Comparison of ENCODE assay signal across 28 cellular contexts in the genomic region with DNA sequence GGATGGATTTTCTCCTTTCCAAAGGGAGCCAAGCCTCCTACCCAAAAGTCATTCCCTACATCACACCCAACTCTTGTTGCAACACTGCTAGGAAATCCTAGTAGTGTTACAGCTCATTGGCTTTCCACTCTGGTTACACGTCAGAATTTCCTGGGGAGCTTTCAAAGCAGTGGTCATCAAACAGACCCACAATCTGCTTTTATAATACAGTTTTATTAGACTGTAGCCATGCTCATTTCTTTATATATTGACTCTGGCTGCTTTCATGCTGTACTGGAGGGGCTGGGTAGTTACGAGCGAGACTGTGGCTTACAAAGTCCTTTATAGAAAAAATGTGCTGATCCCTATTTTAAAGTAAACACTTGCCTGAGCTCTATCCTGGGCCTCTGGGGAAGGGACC. TPM values are rescaled to one million over a fixed set of nuclear protein-coding genes. Genes with fewer than 3 reads are reported as not detected.
"Had no signal": no experiment of that assay in that cellular context is flagged by ENCODE, and none has a peak within 500 bp of the region (broad histone marks: within the 10 kb centered on the region; RNA-seq: fewer than 3 reads in every experiment).

No MANE protein-coding gene starts in this region.

- H3K27ac Mint-ChIP-seq: activated CD4-positive, alpha-beta memory T cell treated with anti-CD3 and anti-CD28 coated beads for 36 hours; activated CD4-positive, alpha-beta T cell treated with anti-CD3 and anti-CD28 coated beads for 36 hours; activated CD4-positive, alpha-beta T cell treated with anti-CD3 and anti-CD28 coated beads, Interleukin-2, amount 10 ng/mL, durations not matched to agents 24 days and 14 days; activated CD8-positive, alpha-beta memory T cell treated with anti-CD3 and anti-CD28 coated beads, Interleukin-2, amount 10 ng/mL, durations not matched to agents 7 days and 5 days; activated CD8-positive, alpha-beta T cell treated with anti-CD3 and anti-CD28 coated beads, Interleukin-2, amount 10 ng/mL, durations not matched to agents 7 days and 5 days; activated naive CD4-positive, alpha-beta T cell treated with anti-CD3 and anti-CD28 coated beads, Interleukin-2, amount 10 ng/mL, durations not matched to agents 7 days and 5 days; activated naive CD8-positive, alpha-beta T cell treated with anti-CD3 and anti-CD28 coated beads, Interleukin-2, amount 10 ng/mL, durations not matched to agents 7 days and 5 days; activated T-helper 1 cell treated with anti-CD3 and anti-CD28 coated beads, Interleukin-12 subunit alpha, Interleukin-12 subunit beta, Interleukin-2, Interleukin-4 antibody, amounts not matched to agents 30 ng/mL and 10 ng/mL and 1 ng/mL, durations not matched to agents 14 hours and 24 hours and 36 hours; brain had no signal

- H3K27me3 ChIP-seq: ascending aorta, breast epithelium, cardiac muscle cell, colonic mucosa, foreskin keratinocyte, gastrocnemius medialis had no signal

- H3K9me3 Mint-ChIP-seq: activated CD4-positive, alpha-beta memory T cell treated with anti-CD3 and anti-CD28 coated beads for 36 hours; activated CD4-positive, alpha-beta T cell treated with anti-CD3 and anti-CD28 coated beads, Interleukin-2, amount 10 ng/mL, durations not matched to agents 24 days and 14 days; activated naive CD4-positive, alpha-beta T cell treated with anti-CD3 and anti-CD28 coated beads, Interleukin-2, amount 10 ng/mL, durations not matched to agents 7 days and 5 days; activated naive CD4-positive, alpha-beta T cell treated with anti-CD3 and anti-CD28 coated beads, Interleukin-2, amount 50 U/mL, for 72 hours; activated naive CD8-positive, alpha-beta T cell treated with anti-CD3 and anti-CD28 coated beads, Interleukin-2, amount 10 ng/mL, durations not matched to agents 7 days and 5 days; activated T-helper 1 cell treated with anti-CD3 and anti-CD28 coated beads, Interleukin-12 subunit alpha, Interleukin-12 subunit beta, Interleukin-2, Interleukin-4 antibody, amounts not matched to agents 30 ng/mL and 10 ng/mL and 1 ng/mL, durations not matched to agents 14 hours and 24 hours and 36 hours; brain had no signal

- ATAC-seq: activated CD4-positive, alpha-beta T cell treated with anti-CD3 and anti-CD28 coated beads for 36 hours; activated CD8-positive, alpha-beta memory T cell treated with anti-CD3 and anti-CD28 coated beads, Interleukin-2, amount 10 ng/mL, durations not matched to agents 7 days and 5 days; activated CD8-positive, alpha-beta T cell treated with anti-CD3 and anti-CD28 coated beads, Interleukin-2, amount 10 ng/mL, durations not matched to agents 7 days and 5 days; activated naive CD4-positive, alpha-beta T cell treated with anti-CD3 and anti-CD28 coated beads, Interleukin-2, amount 50 U/mL, for 72 hours; foreskin keratinocyte; gastrocnemius medialis had no signal

- H3K4me3 ChIP-seq: ascending aorta, breast epithelium, cardiac muscle cell, colonic mucosa, gastrocnemius medialis had no signal

- H3K4me3 Mint-ChIP-seq: activated CD4-positive, alpha-beta memory T cell treated with anti-CD3 and anti-CD28 coated beads for 36 hours; activated CD4-positive, alpha-beta T cell treated with anti-CD3 and anti-CD28 coated beads for 36 hours; activated CD4-positive, alpha-beta T cell treated with anti-CD3 and anti-CD28 coated beads, Interleukin-2, amount 10 ng/mL, durations not matched to agents 24 days and 14 days; activated CD8-positive, alpha-beta memory T cell treated with anti-CD3 and anti-CD28 coated beads, Interleukin-2, amount 10 ng/mL, durations not matched to agents 7 days and 5 days; activated CD8-positive, alpha-beta T cell treated with anti-CD3 and anti-CD28 coated beads, Interleukin-2, amount 10 ng/mL, durations not matched to agents 7 days and 5 days; activated naive CD4-positive, alpha-beta T cell treated with anti-CD3 and anti-CD28 coated beads, Interleukin-2, amount 10 ng/mL, durations not matched to agents 7 days and 5 days; activated naive CD8-positive, alpha-beta T cell treated with anti-CD3 and anti-CD28 coated beads, Interleukin-2, amount 10 ng/mL, durations not matched to agents 7 days and 5 days; activated T-helper 1 cell treated with anti-CD3 and anti-CD28 coated beads, Interleukin-12 subunit alpha, Interleukin-12 subunit beta, Interleukin-2, Interleukin-4 antibody, amounts not matched to agents 30 ng/mL and 10 ng/mL and 1 ng/mL, durations not matched to agents 14 hours and 24 hours and 36 hours; brain had no signal

- H3K4me1 Mint-ChIP-seq: activated CD4-positive, alpha-beta T cell treated with anti-CD3 and anti-CD28 coated beads for 36 hours; activated CD4-positive, alpha-beta T cell treated with anti-CD3 and anti-CD28 coated beads, Interleukin-2, amount 10 ng/mL, durations not matched to agents 24 days and 14 days; activated naive CD4-positive, alpha-beta T cell treated with anti-CD3 and anti-CD28 coated beads, Interleukin-2, amount 10 ng/mL, durations not matched to agents 7 days and 5 days; brain had no signal

- H3K4me1 ChIP-seq: ascending aorta, breast epithelium, colonic mucosa, foreskin keratinocyte had no signal

- DNase-seq: activated CD4-positive, alpha-beta memory T cell treated with anti-CD3 and anti-CD28 coated beads for 36 hours; activated CD4-positive, alpha-beta T cell treated with anti-CD3 and anti-CD28 coated beads for 36 hours; activated CD4-positive, alpha-beta T cell treated with anti-CD3 and anti-CD28 coated beads, Interleukin-2, amount 10 ng/mL, durations not matched to agents 24 days and 14 days; activated CD4-positive, CD25-positive, alpha-beta regulatory T cell; activated CD4-positive, CD25-positive, alpha-beta regulatory T cell treated with anti-CD3 and anti-CD28 coated beads, Interleukin-2, amount 50 U/mL, for 72 hours; activated CD8-positive, alpha-beta memory T cell treated with anti-CD3 and anti-CD28 coated beads, Interleukin-2, amount 10 ng/mL, durations not matched to agents 7 days and 5 days; activated CD8-positive, alpha-beta memory T cell treated with anti-CD3 and anti-CD28 coated beads, Interleukin-2, amount 50 U/mL, for 4 hours; activated CD8-positive, alpha-beta T cell treated with anti-CD3 and anti-CD28 coated beads, Interleukin-2, amount 10 ng/mL, durations not matched to agents 7 days and 5 days; activated gamma-delta T cell; activated naive CD4-positive, alpha-beta T cell; activated naive CD4-positive, alpha-beta T cell treated with anti-CD3 and anti-CD28 coated beads, Interleukin-2, amount 10 ng/mL, durations not matched to agents 7 days and 5 days; activated naive CD8-positive, alpha-beta T cell treated with anti-CD3 and anti-CD28 coated beads, Interleukin-2, amount 10 ng/mL, durations not matched to agents 7 days and 5 days; activated T-cell treated with anti-CD3 and anti-CD28 coated beads, Interleukin-2, amount 50 U/mL, for 1 hour; activated T-cell treated with anti-CD3 and anti-CD28 coated beads, Interleukin-2, amount 50 U/mL, for 48 hours; central memory CD4-positive, alpha-beta T cell; cerebellar nuclear complex; colonic mucosa; effector CD8-positive, alpha-beta T cell; foreskin keratinocyte; gastrocnemius medialis; T-helper 2 cell had no signal

- H3K27ac ChIP-seq: ascending aorta, breast epithelium, cardiac muscle cell, colonic mucosa, foreskin keratinocyte had no signal

- H3K27me3 Mint-ChIP-seq: activated CD4-positive, alpha-beta memory T cell treated with anti-CD3 and anti-CD28 coated beads for 36 hours; activated CD4-positive, alpha-beta T cell treated with anti-CD3 and anti-CD28 coated beads for 36 hours; activated CD4-positive, alpha-beta T cell treated with anti-CD3 and anti-CD28 coated beads, Interleukin-2, amount 10 ng/mL, durations not matched to agents 24 days and 14 days; activated CD8-positive, alpha-beta memory T cell treated with anti-CD3 and anti-CD28 coated beads, Interleukin-2, amount 10 ng/mL, durations not matched to agents 7 days and 5 days; activated naive CD4-positive, alpha-beta T cell treated with anti-CD3 and anti-CD28 coated beads, Interleukin-2, amount 10 ng/mL, durations not matched to agents 7 days and 5 days; activated naive CD8-positive, alpha-beta T cell treated with anti-CD3 and anti-CD28 coated beads, Interleukin-2, amount 10 ng/mL, durations not matched to agents 7 days and 5 days; brain had no signal

- H3K9me3 ChIP-seq: ascending aorta, breast epithelium, colonic mucosa, gastrocnemius medialis had no signal

- FAIRE-seq: endometrium had no signal

RNA-seq across cellular contexts. Expression of a gene that starts 37.5 kb away (rescaled TPM):
- total RNA-seq: ascending aorta had no signal
